ENCODE assay signal across 29 cellular contexts in the genomic region with DNA sequence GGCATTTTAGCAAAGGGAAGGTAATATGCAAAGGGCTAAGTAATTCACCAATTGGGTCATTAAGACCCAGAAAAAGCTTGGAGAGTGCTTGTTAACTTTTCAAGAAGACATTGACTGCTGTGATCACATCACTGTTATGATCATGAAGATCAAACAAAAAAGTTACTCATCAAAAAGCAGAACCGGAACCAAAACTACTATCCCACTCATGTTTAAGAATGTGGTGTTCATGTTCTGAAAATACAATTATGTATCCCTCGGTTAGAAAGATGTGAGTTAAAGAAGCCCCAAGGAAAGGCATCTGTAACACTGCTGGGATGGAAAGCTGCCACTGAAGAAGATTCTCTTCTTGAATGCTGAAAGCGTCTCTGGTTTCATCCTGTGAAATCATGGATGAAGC. TPM values are rescaled to one million over a fixed set of nuclear protein-coding genes. Genes with fewer than 3 reads are reported as not detected.
A peak's percentile ranks its signal among the peaks of the same experiment; 100 is the strongest.
DNase-seq lines count a peak whose midpoint lies in the region; ATAC-seq, FAIRE-seq and TF ChIP-seq lines count a peak whose summit lies in the region.
"Had no signal": no experiment of that assay in that cellular context is flagged by ENCODE, and none has a peak within 500 bp of the region (broad histone marks: within the 10 kb centered on the region; RNA-seq: fewer than 3 reads in every experiment).

No MANE protein-coding gene starts in this region.

- H3K9ac ChIP-seq in GM12878 (ENCODE audit: control insufficient read depth, insufficient read depth, low read length) = no peak overlapping the region

- in situ Hi-C loops in GM12878 (cut with MboI) = no loop called here

- TF ChIP-seq RAD21 in GM12878 (IDR thresholded peaks at IDR 0.05; ENCODE audit: insufficient read depth, low read depth, low read length) = no peak

- no peaks in the 10 kb centered on the region for H3K27me3 ChIP-seq in GM12878 (replicated peaks in 1 of 2; ENCODE audit: control insufficient read depth in 2 of 2, insufficient read depth in 2 of 2, low read length in 1 of 2)
- H3K27me3 ChIP-seq: adrenal gland, body of pancreas, ovary had no signal

- H3K36me3 ChIP-seq in GM12878 (ENCODE audit: control insufficient read depth in 2 of 2, insufficient read depth in 2 of 2, low read length in 1 of 2) = no peaks in the 10 kb centered on the region
- H3K36me3 ChIP-seq: adrenal gland, ovary had no signal

- POLR2A ChIA-PET in GM10248 (lab: Yijun Ruan, JAX) = no interaction called here
- POLR2A ChIA-PET in GM12878 (lab: Charles Lee) = interaction anchor here (0.8 kb wide), 1 partner anchor 12 kb away, joined by 3 read pairs; no protein-coding TSS in a partner anchor

- no peak for TF ChIP-seq EP300 in GM12878 (IDR thresholded peaks at IDR 0.05; ENCODE audit: borderline replicate concordance in 1 of 2, control insufficient read depth in 1 of 2, low read depth in 2 of 2, low read length in 2 of 2)

- CTCF ChIA-PET in GM10248 (lab: Yijun Ruan, JAX) = interaction anchor here (1.5 kb wide), 1 partner anchor 13 kb away, joined by 4 read pairs; no protein-coding TSS in a partner anchor
- CTCF ChIA-PET in GM12878 (lab: Yijun Ruan, JAX) = interaction anchor here (0.8 to 5.1 kb wide), 4 partner anchors 13 to 121 kb away, joined by 3 to 20 read pairs (median 4); no protein-coding TSS in a partner anchor

- H3K79me2 ChIP-seq in GM12878 (ENCODE audit: control insufficient read depth, insufficient read depth, low read length) = no peaks in the 10 kb centered on the region

- RAD21 ChIA-PET in GM12878 (lab: Charles Lee; ENCODE audit: unreplicated experiment) = interaction anchor here (1.2 kb wide), 1 partner anchor 44 kb away, joined by 3 read pairs; no protein-coding TSS in a partner anchor

- H3K4me2 ChIP-seq in GM12878 (ENCODE audit: control insufficient read depth, insufficient read depth) = no peak overlapping the region
- H3K4me2 ChIP-seq: PC-9 had no signal

- H3K27ac ChIP-seq in GM12878 (ENCODE audit: control insufficient read depth, insufficient read depth) = no peak overlapping the region
- H3K27ac ChIP-seq: adrenal gland, body of pancreas, HL-60, ovary, PC-9, SK-N-MC had no signal

- no peaks in the 10 kb centered on the region for H3K9me3 ChIP-seq in GM12878 (replicated peaks; ENCODE audit: control insufficient read depth, insufficient read depth, low read length)
- H3K9me3 ChIP-seq: adrenal gland, body of pancreas, ovary had no signal

- no peak for TF ChIP-seq POLR2A in GM12878 (IDR thresholded peaks at IDR 0.05; ENCODE audit: low read depth, low read length)

- no peak overlapping the region for H2AFZ ChIP-seq in GM12878 (ENCODE audit: control insufficient read depth, low read depth, low read length)
- H2AFZ ChIP-seq: PC-9 had no signal

- no peaks in the 10 kb centered on the region for H4K20me1 ChIP-seq in GM12878 (ENCODE audit: control insufficient read depth, insufficient read depth)

- intact Hi-C loops in GM12878 (cut with micrococcal nuclease; ENCODE audit: unreplicated experiment) = no loop called here
- intact Hi-C loops in left cardiac atrium (cut with DNase I) = no loop called here

- 69% methylated on average over 3 of the region's 3 CpGs for WGBS in GM12878 (ENCODE audit: insufficient coverage, insufficient replicate concordance, low lambda C conversion rate, missing lambda C conversion rate)

- FAIRE-seq in GM12878 (lab: Jason Lieb, UNC) = no peak
- FAIRE-seq: GM12892, urothelium cell line had no signal

- ATAC-seq in GM18867 (IDR thresholded peaks at IDR 0.05; ENCODE audit: unreplicated experiment) (peak; percentile 44), HG02938 (IDR thresholded peaks at IDR 0.05; ENCODE audit: unreplicated experiment) (peak; percentile 70), GM12878 (peak; percentile 63), left cardiac atrium (no peak)
- ATAC-seq: body of pancreas; effector memory CD8-positive, alpha-beta T cell; left lobe of liver had no signal

- BruUV-seq in GM12878 (replicated peaks; lab: Mats Ljungman, UMichigan) = no TSS peak

- DNase-seq in GM10248 (ENCODE audit: extremely low spot score) (peak; percentile 10), GM12878 (ENCODE audit: low read depth, low spot score) (no peak), left cardiac atrium (no peak), NCI-H1694 (lab: John Stamatoyannopoulos, UW) (no peak), superior temporal gyrus (ENCODE audit: extremely low spot score) (no peak)
- DNase-seq: activated B cell treated with CpG ODN at 0.5 μM for 24 hours; activated CD4-positive, alpha-beta T cell treated with anti-CD3 and anti-CD28 coated beads, Interleukin-2, amount 50 U/mL, for 48 hours; activated naive CD4-positive, alpha-beta T cell treated with anti-CD3 and anti-CD28 coated beads for 36 hours; adrenal gland; body of pancreas; CD4-positive, alpha-beta memory T cell; DMS 273 treated with DMSO at 0.1 percent for 48 hours; effector memory CD8-positive, alpha-beta T cell; H7; KBM-7; NCI-H1417; NCI-H2029 treated with DMSO at 0.1 percent for 48 hours; NCI-H526; nephron progenitor cell; ovary; PC-9; T-helper 1 cell had no signal

- SMC1A ChIA-PET in GM12878 (lab: Charles Lee; ENCODE audit: uncharacterized antibody, unreplicated experiment) = interaction anchor here (0.7 to 1.7 kb wide), 4 partner anchors 9 to 120 kb away, joined by 3 to 5 read pairs (median 4); no protein-coding TSS in a partner anchor

- H3K4me3 ChIP-seq in GM12878 = no peak overlapping the region
- H3K4me3 ChIP-seq: adrenal gland, body of pancreas, ovary, PC-9, SK-N-MC had no signal

- TF ChIP-seq CTCF in GM10248 (IDR thresholded peaks at IDR 0.05; ENCODE audit: control extremely low read depth, extremely low read depth, low read depth, missing control alignments) = no peak
- no peak for TF ChIP-seq CTCF in GM12878 (IDR thresholded peaks at IDR 0.05 in 2 of 3, conservative IDR thresholded peaks at IDR 0.05 in 1 of 3; ENCODE audit: control insufficient read depth in 2 of 3, extremely low read depth in 1 of 3, insufficient read depth in 1 of 3, low read depth in 3 of 3, low read length in 3 of 3)

- peaks cover 5% of the 10 kb centered on the region; the same call in 1 of the 2 replicates for H3K4me1 ChIP-seq in GM12878 (ENCODE audit: control insufficient read depth, insufficient read depth, low read length)

TF ChIP-seq in GM12878, 131 proteins besides CTCF, POLR2A, EP300 and RAD21:
- TF ChIP-seq SPI1 (IDR thresholded peaks at IDR 0.05; ENCODE audit: borderline replicate concordance, insufficient read depth, low read depth, low read length) (peak; percentile 89), WRNIP1 (IDR thresholded peaks at IDR 0.05; ENCODE audit: borderline replicate concordance, low read depth, low read length) (no peak)

RNA-seq across cellular contexts. Expression of a gene that starts 32.6 kb away (rescaled TPM):
- 194 and 197 TPM in 2 replicates for total RNA-seq in GM12878 (2013; cell fraction: nucleolus; rRNA removed)
- total RNA-seq in GM12878 (2014; rRNA removed) (25.5 and 29.6 TPM in 2 replicates), GM12878 (2014; rRNA removed; fragmentation: Illumina TruSeq; extraction: Trizol) (30.1 and 32.1 TPM in 2 replicates), GM12878 (2021) (25.4 and 31.8 TPM in 2 replicates), left cardiac atrium (10 to 100 TPM; 38.4 to 42.1 TPM)
- 7.4 TPM for polyA plus RNA-seq in GM12878 (2011; ENCODE audit: low read depth)
- polyA plus RNA-seq in GM12878 (2011; rRNA removed) (37.6 and 56.0 TPM in 2 replicates), GM12878 (2014; fragmentation: Illumina TruSeq; extraction: Trizol) (23.7 and 25.3 TPM in 2 replicates), GM12878 (2014; fragmentation: Nextera tagmentation; extraction: Ambion mirVana) (10 to 100 TPM; 17.5 to 37.3 TPM), GM12878 (2014; rRNA removed) (13.3 and 16.0 TPM in 2 replicates), GM12878 (2016; fragmentation: Nextera tagmentation; extraction: Ambion mirVana) (10 to 100 TPM; 36.7 to 38.5 TPM)
- 22.7 and 23.3 TPM in 2 replicates for polyA plus RNA-seq in GM12878 (2011; cell fraction: cytosol; rRNA removed)
- polyA plus RNA-seq in GM12878 (2011; cell fraction: nucleus; rRNA removed) = 36.7 and 42.0 TPM in 2 replicates
- 10.6 and 13.3 TPM in 2 replicates for polyA plus RNA-seq in GM12878 (2012)
- 94.7 and 99.3 TPM in 2 replicates for polyA minus RNA-seq in GM12878 (2011; rRNA and poly(A)+ RNA removed)
- polyA minus RNA-seq in GM12878 (2011; cell fraction: cytosol; rRNA and poly(A)+ RNA removed) = 20.4 and 27.5 TPM in 2 replicates
- polyA minus RNA-seq in GM12878 (2011; cell fraction: nucleus; rRNA and poly(A)+ RNA removed) = 120 and 178 TPM in 2 replicates

Comparison
In these comparisons a context has a peak if more than half of its experiments do, and no peak if none do; other contexts are left out.
1. ATAC-seq: peak in GM18867 (single experiment), HG02938 (single experiment) and GM12878 (single experiment); none in left cardiac atrium (0 of 2).